1 cellular context compared by ENCODE assay signal in genomic region chr10:102869290-102870198, GRCh38.
TF ChIP-seq lines count a peak whose summit lies in the region.

AS3MT (plus strand) TSS chr10:102869470; CDS start chr10:102869593, 123 bp downstream.

TF ChIP-seq in H1, 55 proteins besides CTCF, POLR2A, EP300 and RAD21 (continued from another document):
- TF ChIP-seq SIN3A (conservative IDR thresholded peaks at IDR 0.05 in 1 of 2, IDR thresholded peaks at IDR 0.05 in 1 of 2; ENCODE audit: low read depth in 1 of 2, low read length in 2 of 2) (no peak), EZH2 (IDR thresholded peaks at IDR 0.05; ENCODE audit: low read depth, low read length, severe bottlenecking) (no peak), E2F6 (IDR thresholded peaks at IDR 0.05) (peak; percentile 91), CREB1 (IDR thresholded peaks at IDR 0.05) (peak; percentile 90), ATF3 (IDR thresholded peaks at IDR 0.05; ENCODE audit: insufficient read depth, low read depth, low read length) (peak; percentile 61; the same call in 1 of the 2 replicates), MAX (IDR thresholded peaks at IDR 0.05) (peak; percentile 46; the same call in 1 of the 2 replicates), TAF1 (IDR thresholded peaks at IDR 0.05; ENCODE audit: low read depth, low read length) (peak; percentile 49; the same call in 1 of the 2 replicates), TBP (IDR thresholded peaks at IDR 0.05; ENCODE audit: low read depth, low read length) (peak; percentile 40), CHD1 (IDR thresholded peaks at IDR 0.05; ENCODE audit: low read depth, low read length) (no peak), YY1 (IDR thresholded peaks at IDR 0.05; ENCODE audit: low read depth, low read length) (0 out of 2 replicates have a peak, but pooled peaks have one; percentile 7)
